In genomic region chr15:89419370-89419984, GRCh38 we compare ENCODE assay signal across 8 cellular contexts.
DNase-seq lines count a peak whose midpoint lies in the region; ATAC-seq and TF ChIP-seq lines count a peak whose summit lies in the region.

No MANE protein-coding gene starts in this region.

- H3K79me1 ChIP-seq in mesendoderm (ENCODE audit: low read length), result no peaks in the 10 kb centered on the region

- no peak overlapping the region for H3K9ac ChIP-seq in mesendoderm (ENCODE audit: low read length)

- H3K36me3 ChIP-seq in mesendoderm (ENCODE audit: control insufficient read depth, insufficient read depth, low read length) (no peaks in the 10 kb centered on the region), transverse colon (no peaks in the 10 kb centered on the region)

- no peak overlapping the region for H4K5ac ChIP-seq in mesendoderm (ENCODE audit: low read length)

- WGBS in mesendoderm (ENCODE audit: extremely low coverage, insufficient coverage, low lambda C conversion rate), result no CpG with 5 or more reads among the region's 17 CpGs
- WGBS in transverse colon (ENCODE audit: low coverage in 1 of 2), 2 donors, result 23 to 51% methylated on average over 4 to 17 of the region's 17 CpGs

- TF ChIP-seq EP300 in transverse colon (IDR thresholded peaks at IDR 0.05; ENCODE audit: low read depth), result no peak

- DNase-seq in Daoy (ENCODE audit: low read depth) (peak; percentile 62), NAMALWA (ENCODE audit: low spot score) (peak; percentile 50), T47D (ENCODE audit: low read depth in 1 of 2, low spot score in 1 of 2) (peak; percentile 73 to 75), mesendoderm (peak; percentile 79), transverse colon (no peak), GM10266 (ENCODE audit: extremely low spot score) (no peak), inferior parietal cortex (ENCODE audit: extremely low spot score) (no peak)

- no peak overlapping the region for H3K4me3 ChIP-seq in mesendoderm (ENCODE audit: low read length)
- no peak overlapping the region for H3K4me3 ChIP-seq in transverse colon

- H4K8ac ChIP-seq in mesendoderm (ENCODE audit: low read depth, low read length), result no peak overlapping the region

- H3K23ac ChIP-seq in mesendoderm (ENCODE audit: low read length), result no peak overlapping the region

- H2BK5ac ChIP-seq in mesendoderm (ENCODE audit: low read length), result no peak overlapping the region

- H3K27me3 ChIP-seq in mesendoderm (ENCODE audit: insufficient read depth, low read length, poor library complexity) (peaks cover 34% of the 10 kb centered on the region), transverse colon (peaks cover 85% of the 10 kb centered on the region)

- H2BK15ac ChIP-seq in mesendoderm (replicated peaks; ENCODE audit: low read depth), result no peak overlapping the region

- in situ Hi-C loops in T47D (cut with HindIII; ENCODE audit: low pct_unique_long_range_greater_than_20kb, low sequenced_read_pairs), result no loop called here
- in situ Hi-C loops in transverse colon (cut with MboI; ENCODE audit: low pct_ligation_motif_present in 1 of 4, low pct_unique_long_range_greater_than_20kb in 1 of 4, low sequenced_read_pairs in 3 of 4), result loop anchor here in 1 of 4 donors (5.0 kb wide), 1 partner anchor 47 kb away; no protein-coding TSS in a partner anchor

- H3K4me1 ChIP-seq in mesendoderm (ENCODE audit: control insufficient read depth, low read depth, low read length) (no peaks in the 10 kb centered on the region), transverse colon (no peaks in the 10 kb centered on the region)

- H3K9me3 ChIP-seq in transverse colon, result no peaks in the 10 kb centered on the region

- no peak overlapping the region for H2BK120ac ChIP-seq in mesendoderm (ENCODE audit: low read depth, low read length)

- intact Hi-C loops in transverse colon (cut with DNase I; ENCODE audit: low total_unique reads), result loop anchor here (5.0 kb wide), 1 partner anchor 52 kb away; no protein-coding TSS in a partner anchor

- no peak overlapping the region for H3K4ac ChIP-seq in mesendoderm (ENCODE audit: low read depth, low read length)

- TF ChIP-seq CTCF in transverse colon (IDR thresholded peaks at IDR 0.05) (no peak), GM10266 (IDR thresholded peaks at IDR 0.05; ENCODE audit: control insufficient read depth, insufficient read depth, low read depth, missing control alignments) (no peak)

- H3K4me2 ChIP-seq in mesendoderm (ENCODE audit: low read length), result no peak overlapping the region

- no peaks in the 10 kb centered on the region for H3K79me2 ChIP-seq in mesendoderm (ENCODE audit: control insufficient read depth, insufficient read depth, low read length)

- H3K18ac ChIP-seq in mesendoderm (ENCODE audit: low read length), result no peak overlapping the region

- no peak for ATAC-seq in GM19452 (IDR thresholded peaks at IDR 0.05; ENCODE audit: unreplicated experiment)

- H3K27ac ChIP-seq in mesendoderm (ENCODE audit: low read depth, low read length) (no peak overlapping the region), transverse colon (no peak overlapping the region)

- no peak for TF ChIP-seq POLR2A in transverse colon (IDR thresholded peaks at IDR 0.05)

- H3K56ac ChIP-seq in mesendoderm (ENCODE audit: low read length), result no peak overlapping the region

- no peak overlapping the region for H2AK5ac ChIP-seq in mesendoderm (ENCODE audit: low read length)

Comparison
In these comparisons a context has a peak if more than half of its experiments do, and no peak if none do; other contexts are left out.
1. DNase-seq: peak in Daoy (single experiment), NAMALWA (single experiment), T47D (2 of 2) and mesendoderm (single experiment); none in transverse colon (single experiment), GM10266 (single experiment) and inferior parietal cortex (single experiment).